ENCODE assay signal across 16 cellular contexts in genomic region chr15:55283295-55284147, GRCh38. TPM values are rescaled to one million over a fixed set of nuclear protein-coding genes. Genes with fewer than 3 reads are reported as not detected.
A peak's percentile ranks its signal among the peaks of the same experiment; 100 is the strongest.
DNase-seq lines count a peak whose midpoint lies in the region; ATAC-seq, FAIRE-seq and TF ChIP-seq lines count a peak whose summit lies in the region.
"Had no signal": no experiment of that assay in that cellular context is flagged by ENCODE, and none has a peak within 500 bp of the region (broad histone marks: within the 10 kb centered on the region; RNA-seq: fewer than 3 reads in every experiment).

No MANE protein-coding gene starts in this region.

- no peaks in the 10 kb centered on the region for H3K27me3 ChIP-seq in lung (ENCODE audit: control insufficient read depth, insufficient read depth)
- no peaks in the 10 kb centered on the region for H3K27me3 ChIP-seq in upper lobe of left lung
- no peaks in the 10 kb centered on the region for H3K27me3 ChIP-seq in HepG2 (ENCODE audit: control insufficient read depth in 1 of 2, insufficient read depth in 2 of 2, low read length in 2 of 2)
- H3K27me3 ChIP-seq: heart left ventricle had no signal

- no peaks in the 10 kb centered on the region for H3K79me2 ChIP-seq in HepG2 (ENCODE audit: insufficient read depth, low read length)

- H3K4me3 ChIP-seq in lung: no peak overlapping the region
- H3K4me3 ChIP-seq in upper lobe of left lung: no peak overlapping the region
- H3K4me3 ChIP-seq in coronary artery: no peak overlapping the region
- H3K4me3 ChIP-seq in HepG2 (replicated peaks in 1 of 3; ENCODE audit: insufficient read depth in 1 of 3, low read depth in 2 of 3, low read length in 3 of 3): no peak overlapping the region
- H3K4me3 ChIP-seq: left ventricle myocardium inferior had no signal

- TF ChIP-seq EP300 in upper lobe of left lung (IDR thresholded peaks at IDR 0.05) (no peak), HepG2 (IDR thresholded peaks at IDR 0.05; ENCODE audit: low read depth in 2 of 2, low read length in 2 of 2) (no peak), HepG2 (CRISPR knock-in tag; IDR thresholded peaks at IDR 0.05; ENCODE audit: borderline replicate concordance) (no peak)

- H3K27me3 Mint-ChIP-seq in activated T-cell treated with anti-CD3 and anti-CD28 coated beads, Interleukin-2, amount 50 U/mL, for 4 hours (ENCODE audit: low read depth): no peaks in the 10 kb centered on the region
- no peaks in the 10 kb centered on the region for H3K27me3 Mint-ChIP-seq in activated T-helper 17 cell treated with anti-CD3 and anti-CD28 coated beads, Interleukin-2, amount 50 U/mL, for 72 hours

- H3K27ac Mint-ChIP-seq in activated T-helper 17 cell treated with anti-CD3 and anti-CD28 coated beads, Interleukin-2, amount 50 U/mL, for 72 hours: peak overlapping the region; percentile 96

- no peak for ATAC-seq in activated T-cell treated with anti-CD3 and anti-CD28 coated beads, Interleukin-2, amount 50 U/mL, for 4 hours
- ATAC-seq in activated T-helper 17 cell treated with anti-CD3 and anti-CD28 coated beads, Interleukin-2, amount 50 U/mL, for 72 hours (replicated peaks): peak; percentile 44
- ATAC-seq in lung (ENCODE audit: insufficient read depth, low FRiP score) (peak; percentile 69), upper lobe of left lung (ENCODE audit: low FRiP score in 2 of 2) (peak; percentile 28 to 88), HepG2 (no peak)
- ATAC-seq: SK-N-SH treated with all-trans-retinoic acid at 6 μM for 48 hours had no signal

- H3K4me3 Mint-ChIP-seq in activated T-cell treated with anti-CD3 and anti-CD28 coated beads, Interleukin-2, amount 50 U/mL, for 4 hours: peak overlapping the region; percentile 69
- peak overlapping the region; percentile 98 for H3K4me3 Mint-ChIP-seq in activated T-helper 17 cell treated with anti-CD3 and anti-CD28 coated beads, Interleukin-2, amount 50 U/mL, for 72 hours

- intact Hi-C loops in HepG2 (cut with micrococcal nuclease; ENCODE audit: unreplicated experiment): no loop called here

- TF ChIP-seq POLR2A in upper lobe of left lung (IDR thresholded peaks at IDR 0.05) (peak in 1 of 4 donors; percentile 26), HepG2 (IDR thresholded peaks at IDR 0.05; ENCODE audit: insufficient read depth in 1 of 2, low read depth in 2 of 2, low read length in 2 of 2) (no peak)

- no peak overlapping the region for H3K9ac ChIP-seq in HepG2 (ENCODE audit: insufficient read depth, low read depth, low read length)

- peaks cover 28% of the 10 kb centered on the region for H3K36me3 Mint-ChIP-seq in activated T-cell treated with anti-CD3 and anti-CD28 coated beads, Interleukin-2, amount 50 U/mL, for 4 hours (ENCODE audit: insufficient read depth)
- peaks cover 95% of the 10 kb centered on the region for H3K36me3 Mint-ChIP-seq in activated T-helper 17 cell treated with anti-CD3 and anti-CD28 coated beads, Interleukin-2, amount 50 U/mL, for 72 hours (ENCODE audit: low read depth)

- in situ Hi-C loops in HepG2 (cut with HindIII; ENCODE audit: extremely low pct_ligation_motif_present, low pct_unique_long_range_greater_than_20kb): no loop called here

- no peak for DNase-seq in activated T-cell treated with anti-CD3 and anti-CD28 coated beads, Interleukin-2, amount 50 U/mL, for 4 hours
- DNase-seq in activated T-cell treated with anti-CD3 and anti-CD28 coated beads, Interleukin-2, amount 50 U/mL, for 48 hours: no peak
- DNase-seq in lung (ENCODE audit: low spot score): peak; percentile 48
- peak in 1 of 2 donors; percentile 84 for DNase-seq in upper lobe of left lung
- DNase-seq in coronary artery (ENCODE audit: low spot score): no peak
- no peak for DNase-seq in activated effector memory CD4-positive, alpha-beta T cell treated with Interleukin-2 at 50 U/mL for 16 hours
- DNase-seq in HepG2 (ENCODE audit: low spot score): no peak
- DNase-seq: activated CD4-positive, CD25-positive, alpha-beta regulatory T cell treated with anti-CD3 and anti-CD28 coated beads, Interleukin-2, amount 50 U/mL, for 72 hours; DMS153; HCEC 1CT; heart left ventricle; left ventricle myocardium inferior; NCI-H2171 treated with DMSO at 0.1 percent for 48 hours had no signal

- no peaks in the 10 kb centered on the region for H3K9me3 ChIP-seq in lung (ENCODE audit: control insufficient read depth in 2 of 2, insufficient read depth in 1 of 2, low read length in 1 of 2)
- no peaks in the 10 kb centered on the region for H3K9me3 ChIP-seq in upper lobe of left lung
- no peaks in the 10 kb centered on the region for H3K9me3 ChIP-seq in HepG2 (ENCODE audit: low read length)
- H3K9me3 ChIP-seq: heart left ventricle, left ventricle myocardium inferior, thoracic aorta had no signal

- H3K36me3 ChIP-seq in lung (ENCODE audit: control insufficient read depth in 2 of 2, insufficient read depth in 2 of 2, low read length in 2 of 2) (no peaks in the 10 kb centered on the region), upper lobe of left lung (no peaks in the 10 kb centered on the region), HepG2 (replicated peaks in 1 of 2; ENCODE audit: control insufficient read depth in 1 of 2, insufficient read depth in 2 of 2, low read length in 2 of 2) (no peaks in the 10 kb centered on the region)
- H3K36me3 ChIP-seq: heart left ventricle, left ventricle myocardium inferior, thoracic aorta had no signal

- POLR2A ChIA-PET in HepG2 (lab: Yijun Ruan, JAX): no interaction called here

- FAIRE-seq in HepG2 (lab: Jason Lieb, UNC): no peak

- H4K20me1 ChIP-seq in HepG2 (ENCODE audit: insufficient read depth, low read length): no peaks in the 10 kb centered on the region

- H2AFZ ChIP-seq in HepG2 (ENCODE audit: low read length): no peak overlapping the region

- H3K4me1 Mint-ChIP-seq in activated T-cell treated with anti-CD3 and anti-CD28 coated beads, Interleukin-2, amount 50 U/mL, for 4 hours (ENCODE audit: low read depth): peaks cover 92% of the 10 kb centered on the region
- H3K4me1 Mint-ChIP-seq in activated T-helper 17 cell treated with anti-CD3 and anti-CD28 coated beads, Interleukin-2, amount 50 U/mL, for 72 hours: peaks cover 74% of the 10 kb centered on the region

- peaks cover 3% of the 10 kb centered on the region for H3K9me3 Mint-ChIP-seq in activated T-cell treated with anti-CD3 and anti-CD28 coated beads, Interleukin-2, amount 50 U/mL, for 4 hours
- H3K9me3 Mint-ChIP-seq in activated T-helper 17 cell treated with anti-CD3 and anti-CD28 coated beads, Interleukin-2, amount 50 U/mL, for 72 hours: no peaks in the 10 kb centered on the region

- H3K27ac ChIP-seq in lung (ENCODE audit: low read depth in 1 of 2, low read length in 1 of 2) (peak overlapping the region in 1 of 2 donors; percentile 84), upper lobe of left lung (peak overlapping the region; percentile 64 to 85 (median 79)), coronary artery (no peak overlapping the region), HepG2 (ENCODE audit: extremely low read length, insufficient read depth, low read length) (no peak overlapping the region)
- H3K27ac ChIP-seq: left ventricle myocardium inferior had no signal

- 47 to 55% methylated on average over 8 of the region's 8 CpGs for WGBS in lung, 2 donors
- WGBS in upper lobe of left lung, 2 donors: 41 to 45% methylated on average over 7 to 8 of the region's 8 CpGs
- 96% methylated on average over 8 of the region's 8 CpGs for WGBS in HepG2 (ENCODE audit: low lambda C conversion rate)

- BruUV-seq in HepG2 (replicated peaks; lab: Mats Ljungman, UMichigan): no TSS peak

- CTCF ChIA-PET in HepG2 (lab: Yijun Ruan, JAX; ENCODE audit: low intra/inter-chr PET ratio, low total read pairs): no interaction called here

- no peak for TF ChIP-seq CTCF in lung (IDR thresholded peaks at IDR 0.05; ENCODE audit: control extremely low read depth, extremely low read depth)
- no peak for TF ChIP-seq CTCF in upper lobe of left lung (IDR thresholded peaks at IDR 0.05)
- TF ChIP-seq CTCF in coronary artery (IDR thresholded peaks at IDR 0.05): no peak
- no peak for TF ChIP-seq CTCF in HepG2 (CRISPR knock-in tag; IDR thresholded peaks at IDR 0.05)

- H3K4me2 ChIP-seq in HepG2 (ENCODE audit: low read depth, low read length): no peak overlapping the region

- H3K4me1 ChIP-seq in lung (ENCODE audit: control insufficient read depth in 2 of 2, insufficient read depth in 2 of 2, low read length in 2 of 2) (peaks cover 0 to 12% of the 10 kb centered on the region in 2 donors), upper lobe of left lung (peaks cover 68 to 79% (median 70%) of the 10 kb centered on the region in 4 donors), HepG2 (ENCODE audit: insufficient read depth, low read length) (peaks cover 15% of the 10 kb centered on the region)

- no peak for TF ChIP-seq RAD21 in HepG2 (CRISPR knock-in tag; IDR thresholded peaks at IDR 0.05)

RNA-seq across cellular contexts. Expression of gene RAB27A, which starts 6.1 kb away (rescaled TPM):
- 100 to 1,000 TPM in 2 of 3 donors, 10 to 100 TPM in 1; 95.3 to 144 (median 108) TPM for total RNA-seq in activated T-cell treated with anti-CD3 and anti-CD28 coated beads, Interleukin-2, amount 50 U/mL, for 4 hours
- total RNA-seq in activated T-helper 17 cell treated with anti-CD3 and anti-CD28 coated beads, Interleukin-2, amount 50 U/mL, for 72 hours: 100 to 1,000 TPM in 1 of 2 donors, 10 to 100 TPM in 1; 99.2 to 138 TPM
- total RNA-seq in lung (10 to 100 TPM; 55.1 to 71.7 TPM), upper lobe of left lung (10 to 100 TPM; 24.1 to 97.8 (median 62.5) TPM), HepG2 (2016; rRNA removed; fragmentation: Illumina TruSeq; extraction: Trizol) (3.4 and 5.8 TPM in 2 replicates)
- polyA plus RNA-seq in lung (10 to 100 TPM; 24.4 to 77.1 TPM), HepG2 (2011; rRNA removed) (6.0 and 8.1 TPM in 2 replicates)
- total RNA-seq in HepG2 (2016; cell fraction: cytosol; rRNA removed; fragmentation: Illumina TruSeq; extraction: Trizol; ENCODE audit: low read depth): 10.6 and 11.9 TPM in 2 replicates
- total RNA-seq in HepG2 (2016; cell fraction: insoluble cytoplasmic fraction; rRNA removed; fragmentation: Illumina TruSeq; extraction: Trizol): 4.0 and 6.0 TPM in 2 replicates
- 4.3 and 5.3 TPM in 2 replicates for total RNA-seq in HepG2 (2016; cell fraction: membrane; rRNA removed; fragmentation: Illumina TruSeq; extraction: Trizol)
- total RNA-seq in HepG2 (2016; cell fraction: nucleus; rRNA removed; fragmentation: Illumina TruSeq; extraction: Trizol): 2.1 and 5.3 TPM in 2 replicates
- polyA plus RNA-seq in HepG2 (2011; cell fraction: cytosol; rRNA removed): 4.0 and 7.4 TPM in 2 replicates
- polyA plus RNA-seq in HepG2 (2011; cell fraction: nucleus; rRNA removed): 2.2 and 3.0 TPM in 2 replicates
- polyA plus RNA-seq in HepG2 (2012): 5.9 and 6.5 TPM in 2 replicates
- 3.2 and 5.3 TPM in 2 replicates for polyA plus RNA-seq in HepG2 (2016; cell fraction: cytosol; fragmentation: Illumina TruSeq; extraction: Trizol; ENCODE audit: low read depth)
- polyA plus RNA-seq in HepG2 (2016; cell fraction: insoluble cytoplasmic fraction; fragmentation: Illumina TruSeq; extraction: Trizol; ENCODE audit: low read depth): 18.4 and 18.6 TPM in 2 replicates
- 6.3 and 6.6 TPM in 2 replicates for polyA plus RNA-seq in HepG2 (2016; cell fraction: membrane; fragmentation: Illumina TruSeq; extraction: Trizol; ENCODE audit: low read depth)
- 9.7 and 9.9 TPM in 2 replicates for polyA plus RNA-seq in HepG2 (2016; cell fraction: nucleus; fragmentation: Illumina TruSeq; extraction: Trizol; ENCODE audit: insufficient read depth, low read depth)
- polyA minus RNA-seq in HepG2 (2011; rRNA and poly(A)+ RNA removed; ENCODE audit: low replicate concordance): 2.0 and 8.1 TPM in 2 replicates
- 3.1 and 6.7 TPM in 2 replicates for polyA minus RNA-seq in HepG2 (2011; cell fraction: cytosol; rRNA and poly(A)+ RNA removed)
- polyA minus RNA-seq in HepG2 (2011; cell fraction: nucleus; rRNA and poly(A)+ RNA removed): 6.2 and 7.3 TPM in 2 replicates

RNA-seq across cellular contexts. Expression of gene PIGBOS1, which starts 35.4 kb away (rescaled TPM):
- total RNA-seq in activated T-cell treated with anti-CD3 and anti-CD28 coated beads, Interleukin-2, amount 50 U/mL, for 4 hours: 10 to 100 TPM; 10.3 to 13.0 (median 10.8) TPM
- 10 to 100 TPM in 1 of 2 donors, 1 to 10 TPM in 1; 7.8 to 10.9 TPM for total RNA-seq in activated T-helper 17 cell treated with anti-CD3 and anti-CD28 coated beads, Interleukin-2, amount 50 U/mL, for 72 hours
- 10 to 100 TPM; 12.9 to 17.1 TPM for total RNA-seq in lung
- polyA plus RNA-seq in lung: 10 to 100 TPM; 19.1 to 29.0 TPM
- 10 to 100 TPM in 3 of 6 donors, 1 to 10 TPM in 3; 3.1 to 16.9 (median 10.1) TPM for total RNA-seq in upper lobe of left lung
- total RNA-seq in HepG2 (2016; rRNA removed; fragmentation: Illumina TruSeq; extraction: Trizol): 21.4 and 22.1 TPM in 2 replicates
- total RNA-seq in HepG2 (2016; cell fraction: cytosol; rRNA removed; fragmentation: Illumina TruSeq; extraction: Trizol; ENCODE audit: low read depth): 6.4 and 8.2 TPM in 2 replicates
- total RNA-seq in HepG2 (2016; cell fraction: insoluble cytoplasmic fraction; rRNA removed; fragmentation: Illumina TruSeq; extraction: Trizol): 20.5 and 24.7 TPM in 2 replicates
- 12.5 and 14.4 TPM in 2 replicates for total RNA-seq in HepG2 (2016; cell fraction: membrane; rRNA removed; fragmentation: Illumina TruSeq; extraction: Trizol)
- 8.3 and 8.6 TPM in 2 replicates for total RNA-seq in HepG2 (2016; cell fraction: nucleus; rRNA removed; fragmentation: Illumina TruSeq; extraction: Trizol)
- polyA plus RNA-seq in HepG2 (2011; rRNA removed): 12.0 and 14.8 TPM in 2 replicates
- 22.6 and 31.0 TPM in 2 replicates for polyA plus RNA-seq in HepG2 (2011; cell fraction: cytosol; rRNA removed)
- polyA plus RNA-seq in HepG2 (2011; cell fraction: nucleus; rRNA removed): 4.9 and 5.0 TPM in 2 replicates
- 10.3 and 14.8 TPM in 2 replicates for polyA plus RNA-seq in HepG2 (2012)
- polyA plus RNA-seq in HepG2 (2016; cell fraction: cytosol; fragmentation: Illumina TruSeq; extraction: Trizol; ENCODE audit: low read depth): 4.8 and 7.8 TPM in 2 replicates
- polyA plus RNA-seq in HepG2 (2016; cell fraction: insoluble cytoplasmic fraction; fragmentation: Illumina TruSeq; extraction: Trizol; ENCODE audit: low read depth): 23.7 and 32.6 TPM in 2 replicates
- polyA plus RNA-seq in HepG2 (2016; cell fraction: membrane; fragmentation: Illumina TruSeq; extraction: Trizol; ENCODE audit: low read depth): 8.2 and 12.6 TPM in 2 replicates
- 17.9 and 19.7 TPM in 2 replicates for polyA plus RNA-seq in HepG2 (2016; cell fraction: nucleus; fragmentation: Illumina TruSeq; extraction: Trizol; ENCODE audit: insufficient read depth, low read depth)
- polyA minus RNA-seq in HepG2 (2011; rRNA and poly(A)+ RNA removed; ENCODE audit: low replicate concordance): 2.5 and 7.2 TPM in 2 replicates
- polyA minus RNA-seq in HepG2 (2011; cell fraction: cytosol; rRNA and poly(A)+ RNA removed): 3.7 and 3.8 TPM in 2 replicates
- polyA minus RNA-seq in HepG2 (2011; cell fraction: nucleus; rRNA and poly(A)+ RNA removed): 7.3 and 11.6 TPM in 2 replicates

RNA-seq across cellular contexts. Expression of gene PIGB, which starts 35.5 kb away (rescaled TPM):
- 10 to 100 TPM; 12.2 to 14.2 (median 13.0) TPM for total RNA-seq in activated T-cell treated with anti-CD3 and anti-CD28 coated beads, Interleukin-2, amount 50 U/mL, for 4 hours
- 10 to 100 TPM; 25.7 to 32.9 TPM for total RNA-seq in activated T-helper 17 cell treated with anti-CD3 and anti-CD28 coated beads, Interleukin-2, amount 50 U/mL, for 72 hours
- total RNA-seq in lung (10 to 100 TPM in 1 of 2 donors, 1 to 10 TPM in 1; 9.8 to 15.3 TPM), upper lobe of left lung (10 to 100 TPM in 3 of 6 donors, 1 to 10 TPM in 3; 3.0 to 14.7 (median 9.3) TPM), HepG2 (2016; rRNA removed; fragmentation: Illumina TruSeq; extraction: Trizol) (12.4 and 14.5 TPM in 2 replicates)
- polyA plus RNA-seq in lung (10 to 100 TPM; 10.6 to 17.0 TPM), HepG2 (2011; rRNA removed) (14.5 and 19.1 TPM in 2 replicates)
- total RNA-seq in HepG2 (2016; cell fraction: cytosol; rRNA removed; fragmentation: Illumina TruSeq; extraction: Trizol; ENCODE audit: low read depth): 4.8 and 6.8 TPM in 2 replicates
- 12.3 and 12.9 TPM in 2 replicates for total RNA-seq in HepG2 (2016; cell fraction: insoluble cytoplasmic fraction; rRNA removed; fragmentation: Illumina TruSeq; extraction: Trizol)
- 11.2 and 11.4 TPM in 2 replicates for total RNA-seq in HepG2 (2016; cell fraction: membrane; rRNA removed; fragmentation: Illumina TruSeq; extraction: Trizol)
- 15.4 and 15.6 TPM in 2 replicates for total RNA-seq in HepG2 (2016; cell fraction: nucleus; rRNA removed; fragmentation: Illumina TruSeq; extraction: Trizol)
- polyA plus RNA-seq in HepG2 (2011; cell fraction: cytosol; rRNA removed): 7.6 and 14.1 TPM in 2 replicates
- polyA plus RNA-seq in HepG2 (2011; cell fraction: nucleus; rRNA removed): 8.9 and 9.2 TPM in 2 replicates
- polyA plus RNA-seq in HepG2 (2012): 10.2 and 10.5 TPM in 2 replicates
- 3.6 and 4.8 TPM in 2 replicates for polyA plus RNA-seq in HepG2 (2016; cell fraction: cytosol; fragmentation: Illumina TruSeq; extraction: Trizol; ENCODE audit: low read depth)
- polyA plus RNA-seq in HepG2 (2016; cell fraction: insoluble cytoplasmic fraction; fragmentation: Illumina TruSeq; extraction: Trizol; ENCODE audit: low read depth): 13.1 and 14.1 TPM in 2 replicates
- polyA plus RNA-seq in HepG2 (2016; cell fraction: membrane; fragmentation: Illumina TruSeq; extraction: Trizol; ENCODE audit: low read depth): 8.7 and 9.7 TPM in 2 replicates
- 21.6 and 23.4 TPM in 2 replicates for polyA plus RNA-seq in HepG2 (2016; cell fraction: nucleus; fragmentation: Illumina TruSeq; extraction: Trizol; ENCODE audit: insufficient read depth, low read depth)
- polyA minus RNA-seq in HepG2 (2011; rRNA and poly(A)+ RNA removed; ENCODE audit: low replicate concordance): 7.0 and 22.0 TPM in 2 replicates
- polyA minus RNA-seq in HepG2 (2011; cell fraction: cytosol; rRNA and poly(A)+ RNA removed): 3.6 and 5.9 TPM in 2 replicates
- 19.3 and 22.0 TPM in 2 replicates for polyA minus RNA-seq in HepG2 (2011; cell fraction: nucleus; rRNA and poly(A)+ RNA removed)

Comparison
In these comparisons a context has a peak if more than half of its experiments do, and no peak if none do; other contexts are left out.
1. ATAC-seq: peak in activated T-helper 17 cell treated with anti-CD3 and anti-CD28 coated beads, Interleukin-2, amount 50 U/mL, for 72 hours (single experiment), lung (single experiment) and upper lobe of left lung (2 of 2); none in activated T-cell treated with anti-CD3 and anti-CD28 coated beads, Interleukin-2, amount 50 U/mL, for 4 hours (0 of 2) and HepG2 (single experiment).
2. H3K27ac ChIP-seq: peak in upper lobe of left lung (4 of 4); none in coronary artery (0 of 2) and HepG2 (single experiment).